In genomic region chr10:93152136-93152535, GRCh38 we compare ENCODE assay signal across 18 cellular contexts.
DNase-seq lines count a peak whose midpoint lies in the region; ATAC-seq, FAIRE-seq and TF ChIP-seq lines count a peak whose summit lies in the region.
"Had no signal": no experiment of that assay in that cellular context is flagged by ENCODE, and none has a peak within 500 bp of the region (broad histone marks: within the 10 kb centered on the region; RNA-seq: fewer than 3 reads in every experiment).

No MANE protein-coding gene starts in this region.

- peaks cover 7% of the 10 kb centered on the region for H3K4me1 Mint-ChIP-seq in astrocyte (ENCODE audit: low read depth, unreplicated experiment)
- peaks cover 21% of the 10 kb centered on the region for H3K4me1 Mint-ChIP-seq in activated naive CD4-positive, alpha-beta T cell treated with anti-CD3 and anti-CD28 coated beads for 36 hours (ENCODE audit: low read depth)
- peaks cover 6% of the 10 kb centered on the region for H3K4me1 Mint-ChIP-seq in activated CD8-positive, alpha-beta memory T cell treated with anti-CD3 and anti-CD28 coated beads, Interleukin-2, amount 10 ng/mL, durations not matched to agents 7 days and 5 days
- H3K4me1 Mint-ChIP-seq: natural killer cell had no signal

- no peak overlapping the region for H3K4me3 ChIP-seq in astrocyte (ENCODE audit: insufficient read depth, low read depth, low read length)
- H3K4me3 ChIP-seq: SK-N-MC, tibial nerve had no signal

- no peaks in the 10 kb centered on the region for H3K36me3 Mint-ChIP-seq in astrocyte (ENCODE audit: low read depth, unreplicated experiment)
- H3K36me3 Mint-ChIP-seq in activated naive CD4-positive, alpha-beta T cell treated with anti-CD3 and anti-CD28 coated beads for 36 hours (ENCODE audit: low read depth), result no peaks in the 10 kb centered on the region
- no peaks in the 10 kb centered on the region for H3K36me3 Mint-ChIP-seq in activated CD8-positive, alpha-beta memory T cell treated with anti-CD3 and anti-CD28 coated beads, Interleukin-2, amount 10 ng/mL, durations not matched to agents 7 days and 5 days
- H3K36me3 Mint-ChIP-seq: natural killer cell had no signal

- H3K4me2 ChIP-seq in astrocyte (ENCODE audit: low read length), result peak overlapping the region; percentile 42

- H3K4me1 ChIP-seq in astrocyte (ENCODE audit: insufficient read depth, low read length), result peaks cover 8% of the 10 kb centered on the region
- H3K4me1 ChIP-seq: tibial nerve had no signal

- H3K27me3 Mint-ChIP-seq in astrocyte (ENCODE audit: low read depth, unreplicated experiment), result peaks cover 14% of the 10 kb centered on the region
- peaks cover 8% of the 10 kb centered on the region for H3K27me3 Mint-ChIP-seq in activated naive CD4-positive, alpha-beta T cell treated with anti-CD3 and anti-CD28 coated beads for 36 hours (ENCODE audit: low read depth)
- H3K27me3 Mint-ChIP-seq in activated CD8-positive, alpha-beta memory T cell treated with anti-CD3 and anti-CD28 coated beads, Interleukin-2, amount 10 ng/mL, durations not matched to agents 7 days and 5 days, result peaks cover 20% of the 10 kb centered on the region

- no peaks in the 10 kb centered on the region for H3K36me3 ChIP-seq in astrocyte (ENCODE audit: insufficient read depth, low read length)
- H3K36me3 ChIP-seq: tibial nerve had no signal

- H2AFZ ChIP-seq in astrocyte (ENCODE audit: low read depth, low read length), result no peak overlapping the region

- no peaks in the 10 kb centered on the region for H4K20me1 ChIP-seq in astrocyte (ENCODE audit: insufficient read depth, low read length)

- intact Hi-C loops in activated naive CD4-positive, alpha-beta T cell treated with anti-CD3 and anti-CD28 coated beads for 36 hours (cut with micrococcal nuclease), result no loop called here

- no peak overlapping the region for H3K4me3 Mint-ChIP-seq in astrocyte (ENCODE audit: unreplicated experiment)
- no peak overlapping the region for H3K4me3 Mint-ChIP-seq in activated naive CD4-positive, alpha-beta T cell treated with anti-CD3 and anti-CD28 coated beads for 36 hours
- H3K4me3 Mint-ChIP-seq in activated CD8-positive, alpha-beta memory T cell treated with anti-CD3 and anti-CD28 coated beads, Interleukin-2, amount 10 ng/mL, durations not matched to agents 7 days and 5 days, result no peak overlapping the region
- H3K4me3 Mint-ChIP-seq: activated T-cell treated with anti-CD3 and anti-CD28 coated beads, Interleukin-2, amount 50 U/mL, for 4 hours; natural killer cell had no signal

- CTCF ChIA-PET in activated naive CD4-positive, alpha-beta T cell treated with anti-CD3 and anti-CD28 coated beads for 36 hours (lab: Charles Lee), result no interaction called here
- CTCF ChIA-PET in activated CD8-positive, alpha-beta memory T cell treated with anti-CD3 and anti-CD28 coated beads, Interleukin-2, amount 10 ng/mL, durations not matched to agents 7 days and 5 days (lab: Charles Lee), result no interaction called here

- peaks cover 10% of the 10 kb centered on the region for H3K9me3 Mint-ChIP-seq in astrocyte (ENCODE audit: unreplicated experiment)
- peaks cover 4% of the 10 kb centered on the region for H3K9me3 Mint-ChIP-seq in activated naive CD4-positive, alpha-beta T cell treated with anti-CD3 and anti-CD28 coated beads for 36 hours
- no peaks in the 10 kb centered on the region for H3K9me3 Mint-ChIP-seq in activated CD8-positive, alpha-beta memory T cell treated with anti-CD3 and anti-CD28 coated beads, Interleukin-2, amount 10 ng/mL, durations not matched to agents 7 days and 5 days (ENCODE audit: low read depth)
- H3K9me3 Mint-ChIP-seq: natural killer cell had no signal

- no peak overlapping the region for H3K9ac ChIP-seq in astrocyte (ENCODE audit: low read length)

- DNase-seq in A172 (ENCODE audit: low spot score), result peak; percentile 85
- peak; percentile 50 for DNase-seq in HS-27A (ENCODE audit: low read depth)
- peak; percentile 85 for DNase-seq in astrocyte (ENCODE audit: low read depth)
- peak; percentile 52 for DNase-seq in glomerular visceral epithelial cell (ENCODE audit: extremely low spot score)
- no peak for DNase-seq in 8988T
- no peak for DNase-seq in NCI-H128 (lab: John Stamatoyannopoulos, UW; ENCODE audit: unreplicated experiment)
- no peak for DNase-seq in activated naive CD4-positive, alpha-beta T cell treated with anti-CD3 and anti-CD28 coated beads for 36 hours
- DNase-seq in activated CD8-positive, alpha-beta memory T cell treated with anti-CD3 and anti-CD28 coated beads, Interleukin-2, amount 10 ng/mL, durations not matched to agents 7 days and 5 days, result no peak
- DNase-seq: activated CD4-positive, CD25-positive, alpha-beta regulatory T cell treated with anti-CD3 and anti-CD28 coated beads, Interleukin-2, amount 50 U/mL, for 72 hours; activated T-cell treated with anti-CD3 and anti-CD28 coated beads, Interleukin-2, amount 50 U/mL, for 4 hours; DND-41; natural killer cell; NCI-H748 treated with DMSO at 0.1 percent for 48 hours; small intestine had no signal

- peak; percentile 94 for FAIRE-seq in astrocyte (lab: Jason Lieb, UNC)
- FAIRE-seq: islet of Langerhans, small intestine had no signal

- no peaks in the 10 kb centered on the region for H3K9me3 ChIP-seq in astrocyte (ENCODE audit: insufficient read depth, low read depth, low read length)

- no peak for TF ChIP-seq CTCF in astrocyte (IDR thresholded peaks at IDR 0.05; ENCODE audit: insufficient read depth, low read depth, low read length)

- ATAC-seq in activated CD8-positive, alpha-beta memory T cell treated with anti-CD3 and anti-CD28 coated beads, Interleukin-2, amount 10 ng/mL, durations not matched to agents 7 days and 5 days, result no peak
- ATAC-seq: activated T-cell treated with anti-CD3 and anti-CD28 coated beads, Interleukin-2, amount 50 U/mL, for 4 hours; natural killer cell had no signal

- peaks cover 3% of the 10 kb centered on the region for H3K27me3 ChIP-seq in astrocyte (ENCODE audit: insufficient read depth, low read length)
- H3K27me3 ChIP-seq: tibial nerve had no signal

- peak overlapping the region; percentile 93 for H3K27ac Mint-ChIP-seq in astrocyte (ENCODE audit: unreplicated experiment)
- no peak overlapping the region for H3K27ac Mint-ChIP-seq in activated naive CD4-positive, alpha-beta T cell treated with anti-CD3 and anti-CD28 coated beads for 36 hours
- H3K27ac Mint-ChIP-seq in activated CD8-positive, alpha-beta memory T cell treated with anti-CD3 and anti-CD28 coated beads, Interleukin-2, amount 10 ng/mL, durations not matched to agents 7 days and 5 days, result no peak overlapping the region
- H3K27ac Mint-ChIP-seq: natural killer cell had no signal

- no peak overlapping the region for H3K27ac ChIP-seq in astrocyte (ENCODE audit: low read depth, low read length)
- H3K27ac ChIP-seq: epithelial cell of prostate, SK-N-MC, tibial nerve had no signal

- H3K79me2 ChIP-seq in astrocyte (ENCODE audit: insufficient read depth, low read length), result no peaks in the 10 kb centered on the region

Comparison
In these comparisons a context has a peak if more than half of its experiments do, and no peak if none do; other contexts are left out.
1. DNase-seq: peak in A172 (single experiment), HS-27A (single experiment), astrocyte (single experiment) and glomerular visceral epithelial cell (single experiment); none in 8988T (single experiment), NCI-H128 (single experiment), activated naive CD4-positive, alpha-beta T cell treated with anti-CD3 and anti-CD28 coated beads for 36 hours (single experiment) and activated CD8-positive, alpha-beta memory T cell treated with anti-CD3 and anti-CD28 coated beads, Interleukin-2, amount 10 ng/mL, durations not matched to agents 7 days and 5 days (single experiment).